ENCODE assay signal across 8 cellular contexts in genomic region chr7:23470290-23471089, GRCh38.
DNase-seq lines count a peak whose midpoint lies in the region; FAIRE-seq and TF ChIP-seq lines count a peak whose summit lies in the region.

TSS of gene IGF2BP3 (minus strand) at chr7:23470491. CDS start at chr7:23470110, 381 bp downstream.

- no peaks in the 10 kb centered on the region for H3K36me3 ChIP-seq in rectal smooth muscle tissue (ENCODE audit: control insufficient read depth, insufficient read depth, low read length)

- TF ChIP-seq POLR2A in H54 (IDR thresholded peaks at IDR 0.05; ENCODE audit: low read depth, low read length), result peak; percentile 60

- H3K27ac ChIP-seq in rectal smooth muscle tissue (ENCODE audit: low read depth, low read length), result no peak within 1 kb of the TSS

- peaks cover 55% of the 10 kb centered on the region for H3K27me3 ChIP-seq in rectal smooth muscle tissue (ENCODE audit: control insufficient read depth, insufficient read depth, low read length)

- FAIRE-seq in H54 (lab: Jason Lieb, UNC) (peak; percentile 84), urothelium cell line (lab: Jason Lieb, UNC) (no peak)

- no peaks in the 10 kb centered on the region for H3K4me1 ChIP-seq in rectal smooth muscle tissue (ENCODE audit: control insufficient read depth, insufficient read depth, low read length)

- DNase-seq in D341Med (ENCODE audit: low spot score) (peak; percentile 73), H54 (ENCODE audit: insufficient read length, low spot score) (peak; percentile 89), NCI-H2196 treated with DMSO at 0.1 percent for 48 hours (lab: John Stamatoyannopoulos, UW; ENCODE audit: unreplicated experiment) (peak; percentile 77), fibroblast of peridontal ligament (ENCODE audit: extremely low read depth) (peak; percentile 86), cerebellar nuclear complex (lab: John Stamatoyannopoulos, UW) (no peak), urothelium cell line (ENCODE audit: low spot score) (no peak)
- DNase-seq in activated CD4-positive, alpha-beta T cell treated with anti-CD3 and anti-CD28 coated beads, Interleukin-2, amount 50 U/mL, for 48 hours, result peak; percentile 47 to 61

- H3K9ac ChIP-seq in rectal smooth muscle tissue (ENCODE audit: low read length), result no peak within 1 kb of the TSS

- peak within 1 kb of the TSS; percentile 54 for H3K4me3 ChIP-seq in rectal smooth muscle tissue (ENCODE audit: low read length)

Comparison
In these comparisons a context has a peak if more than half of its experiments do, and no peak if none do; other contexts are left out.
1. DNase-seq: peak in D341Med (single experiment), H54 (single experiment), NCI-H2196 treated with DMSO at 0.1 percent for 48 hours (single experiment), activated CD4-positive, alpha-beta T cell treated with anti-CD3 and anti-CD28 coated beads, Interleukin-2, amount 50 U/mL, for 48 hours (2 of 2) and fibroblast of peridontal ligament (single experiment); none in cerebellar nuclear complex (0 of 2) and urothelium cell line (single experiment).